In genomic region chr6:81801489-81801888, GRCh38 we compare ENCODE assay signal across 1 cellular context.
TF ChIP-seq lines count a peak whose summit lies in the region.

No MANE protein-coding gene starts in this region.

TF ChIP-seq in GM23338, 12 proteins besides CTCF, POLR2A, EP300 and RAD21 (continued from another document):
- TF ChIP-seq, protein P1, sequence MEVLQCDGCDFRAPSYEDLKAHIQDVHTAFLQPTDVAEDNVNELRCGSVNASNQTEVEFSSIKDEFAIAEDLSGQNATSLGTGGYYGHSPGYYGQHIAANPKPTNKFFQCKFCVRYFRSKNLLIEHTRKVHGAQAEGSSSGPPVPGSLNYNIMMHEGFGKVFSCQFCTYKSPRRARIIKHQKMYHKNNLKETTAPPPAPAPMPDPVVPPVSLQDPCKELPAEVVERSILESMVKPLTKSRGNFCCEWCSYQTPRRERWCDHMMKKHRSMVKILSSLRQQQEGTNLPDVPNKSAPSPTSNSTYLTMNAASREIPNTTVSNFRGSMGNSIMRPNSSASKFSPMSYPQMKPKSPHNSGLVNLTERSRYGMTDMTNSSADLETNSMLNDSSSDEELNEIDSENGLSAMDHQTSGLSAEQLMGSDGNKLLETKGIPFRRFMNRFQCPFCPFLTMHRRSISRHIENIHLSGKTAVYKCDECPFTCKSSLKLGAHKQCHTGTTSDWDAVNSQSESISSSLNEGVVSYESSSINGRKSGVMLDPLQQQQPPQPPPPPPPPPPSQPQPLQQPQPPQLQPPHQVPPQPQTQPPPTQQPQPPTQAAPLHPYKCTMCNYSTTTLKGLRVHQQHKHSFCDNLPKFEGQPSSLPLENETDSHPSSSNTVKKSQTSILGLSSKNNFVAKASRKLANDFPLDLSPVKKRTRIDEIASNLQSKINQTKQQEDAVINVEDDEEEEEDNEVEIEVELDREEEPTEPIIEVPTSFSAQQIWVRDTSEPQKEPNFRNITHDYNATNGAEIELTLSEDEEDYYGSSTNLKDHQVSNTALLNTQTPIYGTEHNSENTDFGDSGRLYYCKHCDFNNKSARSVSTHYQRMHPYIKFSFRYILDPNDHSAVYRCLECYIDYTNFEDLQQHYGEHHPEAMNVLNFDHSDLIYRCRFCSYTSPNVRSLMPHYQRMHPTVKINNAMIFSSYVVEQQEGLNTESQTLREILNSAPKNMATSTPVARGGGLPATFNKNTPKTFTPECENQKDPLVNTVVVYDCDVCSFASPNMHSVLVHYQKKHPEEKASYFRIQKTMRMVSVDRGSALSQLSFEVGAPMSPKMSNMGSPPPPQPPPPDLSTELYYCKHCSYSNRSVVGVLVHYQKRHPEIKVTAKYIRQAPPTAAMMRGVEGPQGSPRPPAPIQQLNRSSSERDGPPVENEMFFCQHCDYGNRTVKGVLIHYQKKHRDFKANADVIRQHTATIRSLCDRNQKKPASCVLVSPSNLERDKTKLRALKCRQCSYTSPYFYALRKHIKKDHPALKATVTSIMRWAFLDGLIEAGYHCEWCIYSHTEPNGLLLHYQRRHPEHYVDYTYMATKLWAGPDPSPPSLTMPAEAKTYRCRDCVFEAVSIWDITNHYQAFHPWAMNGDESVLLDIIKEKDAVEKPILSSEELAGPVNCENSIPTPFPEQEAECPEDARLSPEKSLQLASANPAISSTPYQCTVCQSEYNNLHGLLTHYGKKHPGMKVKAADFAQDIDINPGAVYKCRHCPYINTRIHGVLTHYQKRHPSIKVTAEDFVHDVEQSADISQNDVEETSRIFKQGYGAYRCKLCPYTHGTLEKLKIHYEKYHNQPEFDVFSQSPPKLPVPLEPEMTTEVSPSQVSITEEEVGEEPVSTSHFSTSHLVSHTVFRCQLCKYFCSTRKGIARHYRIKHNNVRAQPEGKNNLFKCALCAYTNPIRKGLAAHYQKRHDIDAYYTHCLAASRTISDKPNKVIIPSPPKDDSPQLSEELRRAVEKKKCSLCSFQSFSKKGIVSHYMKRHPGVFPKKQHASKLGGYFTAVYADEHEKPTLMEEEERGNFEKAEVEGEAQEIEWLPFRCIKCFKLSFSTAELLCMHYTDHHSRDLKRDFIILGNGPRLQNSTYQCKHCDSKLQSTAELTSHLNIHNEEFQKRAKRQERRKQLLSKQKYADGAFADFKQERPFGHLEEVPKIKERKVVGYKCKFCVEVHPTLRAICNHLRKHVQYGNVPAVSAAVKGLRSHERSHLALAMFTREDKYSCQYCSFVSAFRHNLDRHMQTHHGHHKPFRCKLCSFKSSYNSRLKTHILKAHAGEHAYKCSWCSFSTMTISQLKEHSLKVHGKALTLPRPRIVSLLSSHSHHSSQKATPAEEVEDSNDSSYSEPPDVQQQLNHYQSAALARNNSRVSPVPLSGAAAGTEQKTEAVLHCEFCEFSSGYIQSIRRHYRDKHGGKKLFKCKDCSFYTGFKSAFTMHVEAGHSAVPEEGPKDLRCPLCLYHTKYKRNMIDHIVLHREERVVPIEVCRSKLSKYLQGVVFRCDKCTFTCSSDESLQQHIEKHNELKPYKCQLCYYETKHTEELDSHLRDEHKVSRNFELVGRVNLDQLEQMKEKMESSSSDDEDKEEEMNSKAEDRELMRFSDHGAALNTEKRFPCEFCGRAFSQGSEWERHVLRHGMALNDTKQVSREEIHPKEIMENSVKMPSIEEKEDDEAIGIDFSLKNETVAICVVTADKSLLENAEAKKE (CRISPR knock-in tag; IDR thresholded peaks at IDR 0.05), result no peak
